In genomic region chr19:18589380-18590272, GRCh38 we compare ENCODE assay signal across 8 cellular contexts. TPM values are rescaled to one million over a fixed set of nuclear protein-coding genes. Genes with fewer than 3 reads are reported as not detected.
DNase-seq lines count a peak whose midpoint lies in the region; ATAC-seq and TF ChIP-seq lines count a peak whose summit lies in the region.

No MANE protein-coding gene starts in this region.

- TF ChIP-seq CTCF in astrocyte of the spinal cord (IDR thresholded peaks at IDR 0.05; ENCODE audit: low read depth, low read length) (no peak), smooth muscle cell (IDR thresholded peaks at IDR 0.05; ENCODE audit: borderline replicate concordance, insufficient read depth, poor library complexity, severe bottlenecking) (no peak)

- peak overlapping the region; percentile 87 for H2AFZ ChIP-seq in smooth muscle cell (ENCODE audit: low read depth)

- peak overlapping the region; percentile 96 for H3K4me2 ChIP-seq in smooth muscle cell

- H4K20me1 ChIP-seq in smooth muscle cell (ENCODE audit: low read depth), result peaks cover 22% of the 10 kb centered on the region

- ATAC-seq in GM18861 (IDR thresholded peaks at IDR 0.05; ENCODE audit: unreplicated experiment), result no peak

- H3K27ac ChIP-seq in iPS-18a (ENCODE audit: low read length) (peak overlapping the region; percentile 79), smooth muscle cell (ENCODE audit: low read depth) (peak overlapping the region; percentile 71)

- H3K9ac ChIP-seq in iPS-18a (ENCODE audit: low read length), result peak overlapping the region; percentile 84
- peak overlapping the region; percentile 54 for H3K9ac ChIP-seq in smooth muscle cell (ENCODE audit: low read depth)

- peak; percentile 41 for DNase-seq in GDM1 (lab: John Stamatoyannopoulos, UW)
- peak; percentile 32 for DNase-seq in GOT3 (lab: John Stamatoyannopoulos, UW)
- peak; percentile 65 for DNase-seq in M059J (ENCODE audit: low read depth)
- DNase-seq in SW480 (ENCODE audit: low spot score), result peak; percentile 77
- peak; percentile 47 for DNase-seq in astrocyte of the spinal cord (ENCODE audit: low read depth, low spot score)
- DNase-seq in smooth muscle cell (lab: John Stamatoyannopoulos, UW; ENCODE audit: unreplicated experiment), result peak; percentile 62

- H3K4me1 ChIP-seq in iPS-18a (ENCODE audit: control insufficient read depth, low read depth, low read length) (peaks cover 13% of the 10 kb centered on the region), smooth muscle cell (ENCODE audit: low read depth) (peaks cover 2% of the 10 kb centered on the region)

- no peaks in the 10 kb centered on the region for H3K79me2 ChIP-seq in smooth muscle cell (ENCODE audit: low read depth)

- WGBS in smooth muscle cell (ENCODE audit: low lambda C conversion rate), result 1% methylated on average over 49 of the region's 52 CpGs

- H3K9me3 ChIP-seq in iPS-18a (ENCODE audit: control insufficient read depth, low read depth, low read length), result no peaks in the 10 kb centered on the region
- no peaks in the 10 kb centered on the region for H3K9me3 ChIP-seq in smooth muscle cell (replicated peaks; ENCODE audit: low read depth)

- H3K4me3 ChIP-seq in astrocyte of the spinal cord (ENCODE audit: low read depth, low read length), result peak overlapping the region; percentile 58
- H3K4me3 ChIP-seq in iPS-18a (ENCODE audit: low read length), result peak overlapping the region; percentile 94
- peak overlapping the region; percentile 95 for H3K4me3 ChIP-seq in smooth muscle cell

- H3K27me3 ChIP-seq in iPS-18a (ENCODE audit: control insufficient read depth, insufficient read depth, low read length), result no peaks in the 10 kb centered on the region
- H3K27me3 ChIP-seq in smooth muscle cell (ENCODE audit: low read depth), result no peaks in the 10 kb centered on the region

- no peaks in the 10 kb centered on the region for H3K36me3 ChIP-seq in iPS-18a (ENCODE audit: control insufficient read depth, low read depth, low read length)
- H3K36me3 ChIP-seq in smooth muscle cell (ENCODE audit: low read depth), result no peaks in the 10 kb centered on the region

- in situ Hi-C loops in astrocyte of the spinal cord (cut with HindIII; ENCODE audit: low sequenced_read_pairs), result no loop called here

- peaks cover 35% of the 10 kb centered on the region for H3F3A ChIP-seq in smooth muscle cell (ENCODE audit: low read depth)

RNA-seq across cellular contexts. Expression of gene REX1BD, which starts 1.0 kb away (rescaled TPM):
- total RNA-seq in M059J (2014; rRNA removed; shearing (Covaris generic)), result 62.5 and 89.3 TPM in 2 replicates
- 69.6 and 81.5 TPM in 2 replicates for total RNA-seq in smooth muscle cell
- 117 and 141 TPM in 2 replicates for polyA plus RNA-seq in smooth muscle cell

RNA-seq across cellular contexts. Expression of gene CRLF1, which starts 17.0 kb away (rescaled TPM):
- 0.49 and 0.57 TPM in 2 replicates for total RNA-seq in M059J (2014; rRNA removed; shearing (Covaris generic))
- total RNA-seq in smooth muscle cell, result 196 and 221 TPM in 2 replicates
- polyA plus RNA-seq in smooth muscle cell, result 715 and 1,048 TPM in 2 replicates

RNA-seq across cellular contexts. Expression of gene UBA52, which starts 18.0 kb away (rescaled TPM):
- 910 and 1,251 TPM in 2 replicates for total RNA-seq in M059J (2014; rRNA removed; shearing (Covaris generic))
- 991 and 1,086 TPM in 2 replicates for total RNA-seq in smooth muscle cell
- 752 and 759 TPM in 2 replicates for polyA plus RNA-seq in smooth muscle cell

RNA-seq across cellular contexts. Expression of gene TMEM59L, which starts 23.0 kb away (rescaled TPM):
- 0.05 TPM in 1 of 2 replicates, not detected in the other for total RNA-seq in M059J (2014; rRNA removed; shearing (Covaris generic))
- 4.4 and 5.0 TPM in 2 replicates for total RNA-seq in smooth muscle cell
- polyA plus RNA-seq in smooth muscle cell, result 31.7 and 42.0 TPM in 2 replicates

RNA-seq across cellular contexts. Expression of gene KXD1, which starts 32.0 kb away (rescaled TPM):
- 114 and 124 TPM in 2 replicates for total RNA-seq in M059J (2014; rRNA removed; shearing (Covaris generic))
- 75.4 and 104 TPM in 2 replicates for total RNA-seq in smooth muscle cell
- 134 and 141 TPM in 2 replicates for polyA plus RNA-seq in smooth muscle cell

Comparison
In these comparisons a context has a peak if more than half of its experiments do, and no peak if none do; other contexts are left out.
1. RNA of gene CRLF1, which starts 17.0 kb away (total RNA-seq): 196 to 221 TPM in smooth muscle cell; 0.49 to 0.57 TPM in M059J; every median in the first group is over 100 times any median in the second.
2. Peak in every context shown above with its lines, with median percentiles within 50 percentile points of each other: DNase-seq and H3K4me3 ChIP-seq.